Comparison of ENCODE assay signal across 1 cellular context in genomic region chr21:36156339-36156814, GRCh38.
TF ChIP-seq lines count a peak whose summit lies in the region.

No MANE protein-coding gene starts in this region.

TF ChIP-seq in HCT116, 20 proteins besides CTCF, POLR2A, EP300 and RAD21 (continued from another document):
- no peak for TF ChIP-seq ZFX (IDR thresholded peaks at IDR 0.05)
- TF ChIP-seq YY1 (IDR thresholded peaks at IDR 0.05; ENCODE audit: extremely low read depth, insufficient replicate concordance, low read depth, low read length): no peak
- no peak for TF ChIP-seq EZH2phosphoT487 (IDR thresholded peaks at IDR 0.05; ENCODE audit: borderline replicate concordance)
- TF ChIP-seq SIN3A (IDR thresholded peaks at IDR 0.05; ENCODE audit: low read depth): no peak
- TF ChIP-seq JUND (IDR thresholded peaks at IDR 0.05): no peak
